Comparison of ENCODE assay signal across 21 cellular contexts in the genomic region with DNA sequence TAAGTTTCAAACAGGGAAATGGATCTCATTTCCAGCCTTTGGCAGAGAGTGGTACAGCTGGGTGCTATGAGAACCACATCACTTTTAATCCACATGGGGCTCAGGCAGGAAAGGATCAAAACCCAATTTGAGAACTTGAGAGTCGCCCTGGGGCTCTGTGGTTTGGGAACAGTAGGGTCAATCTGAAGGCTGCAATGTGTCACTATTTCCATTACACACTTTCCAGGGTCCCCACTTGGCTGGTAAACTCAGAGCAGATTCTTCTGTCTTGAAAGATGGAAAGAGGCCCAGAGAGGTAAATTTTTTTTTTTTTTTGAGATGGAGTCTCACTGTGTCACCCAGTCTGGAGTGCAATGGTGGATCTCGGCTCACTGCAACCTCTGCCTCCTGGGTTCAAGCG. TPM values are rescaled to one million over a fixed set of nuclear protein-coding genes. Genes with fewer than 3 reads are reported as not detected.
DNase-seq lines count a peak whose midpoint lies in the region; ATAC-seq and TF ChIP-seq lines count a peak whose summit lies in the region.
"Had no signal": no experiment of that assay in that cellular context is flagged by ENCODE, and none has a peak within 500 bp of the region (broad histone marks: within the 10 kb centered on the region; RNA-seq: fewer than 3 reads in every experiment).

No MANE protein-coding gene starts in this region.

- no peak overlapping the region for H3K4me2 ChIP-seq in mesenchymal stem cell (ENCODE audit: low read length, poor library complexity, severe bottlenecking)
- H3K4me2 ChIP-seq: SK-N-SH had no signal

- H2AFZ ChIP-seq in mesenchymal stem cell (ENCODE audit: low read depth, low read length) = no peak overlapping the region

- no peak overlapping the region for H2BK120ac ChIP-seq in mesenchymal stem cell (ENCODE audit: low read depth, low read length)

- TF ChIP-seq POLR2A in esophagus muscularis mucosa (IDR thresholded peaks at IDR 0.05; ENCODE audit: low read depth) = no peak

- intact Hi-C loops in left ventricle myocardium inferior (cut with micrococcal nuclease) (no loop called here), left cardiac atrium (cut with DNase I) (no loop called here), esophagus muscularis mucosa (cut with DNase I) (no loop called here)

- H3K9ac ChIP-seq in mesenchymal stem cell (ENCODE audit: low read length) = no peak overlapping the region
- H3K9ac ChIP-seq: SK-N-SH had no signal

- no peak overlapping the region for H4K91ac ChIP-seq in mesenchymal stem cell (ENCODE audit: low read length)

- peaks cover 15% of the 10 kb centered on the region for H3K4me1 ChIP-seq in left ventricle myocardium inferior
- H3K4me1 ChIP-seq in mesenchymal stem cell (ENCODE audit: control insufficient read depth, insufficient read depth, low read depth, low read length) = no peaks in the 10 kb centered on the region
- peaks cover 8 to 20% (median 11%) of the 10 kb centered on the region in 4 donors for H3K4me1 ChIP-seq in esophagus muscularis mucosa
- H3K4me1 ChIP-seq: pancreas had no signal

- no peak overlapping the region for H2AK5ac ChIP-seq in mesenchymal stem cell (ENCODE audit: low read length, severe bottlenecking)

- WGBS in mesenchymal stem cell = 100% methylated on average over 2 of the region's 3 CpGs
- 80% methylated on average over 3 of the region's 3 CpGs for WGBS in esophagus muscularis mucosa

- H3K27ac ChIP-seq in left ventricle myocardium inferior (replicated peaks) = peak overlapping the region; percentile 36
- no peak overlapping the region for H3K27ac ChIP-seq in mesenchymal stem cell (ENCODE audit: low read length, poor library complexity, severe bottlenecking)
- H3K27ac ChIP-seq in esophagus muscularis mucosa (replicated peaks in 1 of 4) = no peak overlapping the region
- H3K27ac ChIP-seq: pancreas, right atrium auricular region had no signal

- H3K36me3 ChIP-seq in left ventricle myocardium inferior = no peaks in the 10 kb centered on the region
- no peaks in the 10 kb centered on the region for H3K36me3 ChIP-seq in mesenchymal stem cell (ENCODE audit: control insufficient read depth in 1 of 2, insufficient read depth in 2 of 2, low read depth in 1 of 2, low read length in 2 of 2)
- no peaks in the 10 kb centered on the region for H3K36me3 ChIP-seq in esophagus muscularis mucosa
- H3K36me3 ChIP-seq: pancreas, right atrium auricular region had no signal

- H3K27me3 ChIP-seq in left ventricle myocardium inferior (ENCODE audit: low read depth) = no peaks in the 10 kb centered on the region
- peaks cover 0 to 3% of the 10 kb centered on the region in 2 experiments for H3K27me3 ChIP-seq in mesenchymal stem cell (ENCODE audit: control insufficient read depth in 1 of 2, insufficient read depth in 1 of 2, low read length in 2 of 2)
- H3K27me3 ChIP-seq in esophagus muscularis mucosa = no peaks in the 10 kb centered on the region
- H3K27me3 ChIP-seq: pancreas, right atrium auricular region had no signal

- H3K9me3 ChIP-seq in left ventricle myocardium inferior (replicated peaks) (no peaks in the 10 kb centered on the region), mesenchymal stem cell (ENCODE audit: control insufficient read depth, low read length) (no peaks in the 10 kb centered on the region), esophagus muscularis mucosa (no peaks in the 10 kb centered on the region)
- H3K9me3 ChIP-seq: pancreas, right atrium auricular region, SK-N-SH had no signal

- H3K4me3 ChIP-seq in left ventricle myocardium inferior (no peak overlapping the region), mesenchymal stem cell (ENCODE audit: insufficient read depth in 1 of 2, low read depth in 1 of 2, low read length in 2 of 2) (no peak overlapping the region), esophagus muscularis mucosa (no peak overlapping the region)
- H3K4me3 ChIP-seq: GM12878, pancreas, right atrium auricular region had no signal

- H3K18ac ChIP-seq in mesenchymal stem cell (ENCODE audit: low read depth in 1 of 2, low read length in 2 of 2) = no peak overlapping the region

- no peak overlapping the region for H2BK5ac ChIP-seq in mesenchymal stem cell (ENCODE audit: low read depth, low read length, poor library complexity, severe bottlenecking)

- H4K8ac ChIP-seq in mesenchymal stem cell (ENCODE audit: low read length) = no peak overlapping the region

- TF ChIP-seq EP300 in esophagus muscularis mucosa (IDR thresholded peaks at IDR 0.05) = no peak

- DNase-seq in left ventricle myocardium inferior = no peak
- no peak for DNase-seq in left cardiac atrium
- peak; percentile 60 for DNase-seq in MV-4-11 (lab: John Stamatoyannopoulos, UW)
- DNase-seq in mesenchymal stem cell = peak; percentile 45
- no peak for DNase-seq in dermis blood vessel endothelial cell
- DNase-seq in esophagus muscularis mucosa (ENCODE audit: extremely low spot score) = no peak
- DNase-seq: activated CD8-positive, alpha-beta memory T cell treated with anti-CD3 and anti-CD28 coated beads, Interleukin-2, amount 50 U/mL, for 4 hours; CD4-positive, CD25-positive, alpha-beta regulatory T cell; EL; HFFc6; left ventricle myocardium superior; midbrain; natural killer cell; NCI-H446; pancreas; SK-N-SH had no signal

- ATAC-seq in left cardiac atrium = no peak
- ATAC-seq in HG02571 (IDR thresholded peaks at IDR 0.05; ENCODE audit: unreplicated experiment) = no peak
- ATAC-seq: GM12878, left ventricle myocardium superior, natural killer cell, pancreas had no signal

- TF ChIP-seq CTCF in left ventricle myocardium inferior (IDR thresholded peaks at IDR 0.05; ENCODE audit: borderline replicate concordance) = no peak
- TF ChIP-seq CTCF in esophagus muscularis mucosa (IDR thresholded peaks at IDR 0.05) = no peak

- H3K4ac ChIP-seq in mesenchymal stem cell (ENCODE audit: low read depth in 1 of 2, low read length in 2 of 2) = no peak overlapping the region

- no peak overlapping the region for H2BK15ac ChIP-seq in mesenchymal stem cell (ENCODE audit: low read depth, poor library complexity, severe bottlenecking)

- H3K23ac ChIP-seq in mesenchymal stem cell (ENCODE audit: low read length in 2 of 2) = no peak overlapping the region

- H3K14ac ChIP-seq in mesenchymal stem cell (ENCODE audit: low read length in 2 of 2) = no peak overlapping the region

- H3K79me1 ChIP-seq in mesenchymal stem cell (replicated peaks; ENCODE audit: low read length, poor library complexity, severe bottlenecking) = no peaks in the 10 kb centered on the region

- H2BK12ac ChIP-seq in mesenchymal stem cell (ENCODE audit: low read length in 2 of 2) = no peak overlapping the region

RNA-seq across cellular contexts. Expression of gene HIGD1B, which starts 6.7 kb away (rescaled TPM):
- total RNA-seq in left ventricle myocardium inferior (18.3 TPM), left cardiac atrium (10 to 100 TPM; 11.6 to 14.1 TPM), dermis blood vessel endothelial cell (not detected in 2 replicates), esophagus muscularis mucosa (1 to 10 TPM; 3.3 to 7.4 (median 4.9) TPM)
- polyA plus RNA-seq in mesenchymal stem cell (2013, experiment 1 of 2) = not detected
- polyA plus RNA-seq in mesenchymal stem cell (2013, experiment 2 of 2) = not detected
- total RNA-seq: CD4-positive, CD25-positive, alpha-beta regulatory T cell; endothelial cell of umbilical vein; GM12878; HFFc6; LHCN-M2; natural killer cell had no signal
- polyA plus RNA-seq: CD4-positive, CD25-positive, alpha-beta regulatory T cell; endothelial cell of umbilical vein; SK-N-SH had no signal

RNA-seq across cellular contexts. Expression of gene GJC1, which starts 10.8 kb away (rescaled TPM):
- total RNA-seq in left ventricle myocardium inferior (18.8 TPM), left cardiac atrium (10 to 100 TPM; 28.5 to 38.5 TPM), dermis blood vessel endothelial cell (7.5 and 13.9 TPM in 2 replicates), esophagus muscularis mucosa (10 to 100 TPM; 26.5 to 61.9 (median 37.4) TPM)
- polyA plus RNA-seq in mesenchymal stem cell (2013, experiment 1 of 2) = 18.0 TPM
- 18.6 TPM for polyA plus RNA-seq in mesenchymal stem cell (2013, experiment 2 of 2)
- total RNA-seq: CD4-positive, CD25-positive, alpha-beta regulatory T cell had no signal
- polyA plus RNA-seq: CD4-positive, CD25-positive, alpha-beta regulatory T cell had no signal

RNA-seq across cellular contexts. Expression of gene EFTUD2, which starts 58.3 kb away (rescaled TPM):
- total RNA-seq in left ventricle myocardium inferior (62.0 TPM), left cardiac atrium (10 to 100 TPM; 59.0 to 66.1 TPM), dermis blood vessel endothelial cell (154 and 298 TPM in 2 replicates), esophagus muscularis mucosa (10 to 100 TPM; 46.0 to 49.7 (median 48.3) TPM)
- polyA plus RNA-seq in mesenchymal stem cell (2013, experiment 1 of 2) = 49.3 TPM
- 53.4 TPM for polyA plus RNA-seq in mesenchymal stem cell (2013, experiment 2 of 2)

Comparison
In these comparisons a context has a peak if more than half of its experiments do, and no peak if none do; other contexts are left out.
1. DNase-seq: peak in MV-4-11 (single experiment) and mesenchymal stem cell (single experiment); none in left ventricle myocardium inferior (single experiment), left cardiac atrium (single experiment), dermis blood vessel endothelial cell (single experiment) and esophagus muscularis mucosa (single experiment).